1 cellular context compared by ENCODE assay signal in genomic region chr3:188232676-188233075, GRCh38.
TF ChIP-seq lines count a peak whose summit lies in the region.

No MANE protein-coding gene starts in this region.

TF ChIP-seq in IMR-90, 13 proteins besides CTCF, POLR2A, EP300 and RAD21:
- TF ChIP-seq BHLHE40 (IDR thresholded peaks at IDR 0.05; ENCODE audit: low read depth, low read length) (no peak), FOS (IDR thresholded peaks at IDR 0.05; ENCODE audit: low read depth, low read length) (no peak), CEBPB (IDR thresholded peaks at IDR 0.05; ENCODE audit: low read depth, low read length) (no peak), USF2 (IDR thresholded peaks at IDR 0.05; ENCODE audit: low read depth, low read length) (no peak), CHD1 (IDR thresholded peaks at IDR 0.05; ENCODE audit: low read depth, low read length) (no peak), ELK1 (IDR thresholded peaks at IDR 0.05; ENCODE audit: borderline replicate concordance, low read depth, low read length) (no peak), MXI1 (IDR thresholded peaks at IDR 0.05; ENCODE audit: borderline replicate concordance, low read depth, low read length) (no peak), NFE2L2 (IDR thresholded peaks at IDR 0.05; ENCODE audit: low read depth, low read length) (no peak), RCOR1 (IDR thresholded peaks at IDR 0.05; ENCODE audit: insufficient replicate concordance, low read length) (no peak), SMC3 (IDR thresholded peaks at IDR 0.05; ENCODE audit: low read depth, low read length) (no peak), MAZ (IDR thresholded peaks at IDR 0.05; ENCODE audit: borderline replicate concordance, low read depth, low read length) (no peak), MAFK (IDR thresholded peaks at IDR 0.05; ENCODE audit: low read depth, low read length) (no peak), RFX5 (IDR thresholded peaks at IDR 0.05; ENCODE audit: low read depth, low read length) (no peak)
